8 cellular contexts compared by ENCODE assay signal in genomic region chr16:29675811-29676643, GRCh38. TPM values are rescaled to one million over a fixed set of nuclear protein-coding genes. Genes with fewer than 3 reads are reported as not detected.
DNase-seq lines count a peak whose midpoint lies in the region; ATAC-seq and TF ChIP-seq lines count a peak whose summit lies in the region.

No MANE protein-coding gene starts in this region.

- H3K4me1 ChIP-seq in right lobe of liver (peaks cover 0 to 10% (median 0%) of the 10 kb centered on the region in 4 donors), Caco-2 (peaks cover 9% of the 10 kb centered on the region)

- ATAC-seq in activated B cell treated with CpG ODN at 0.5 μM for 24 hours (ENCODE audit: low read depth) (peak; percentile 90), right lobe of liver (peak; percentile 17 to 54 (median 43)), GM19324 (IDR thresholded peaks at IDR 0.05; ENCODE audit: low FRiP score, unreplicated experiment) (no peak)

- DNase-seq in EH (ENCODE audit: low read depth) (peak; percentile 52), KBM-7 (peak; percentile 76), activated B cell treated with CpG ODN at 0.5 μM for 24 hours (no peak), right lobe of liver (no peak), OCI-M2 (lab: John Stamatoyannopoulos, UW; ENCODE audit: unreplicated experiment) (no peak), posterior vena cava (ENCODE audit: low spot score) (no peak), Caco-2 (no peak)

- H3K36me3 ChIP-seq in right lobe of liver (no peaks in the 10 kb centered on the region), Caco-2 (ENCODE audit: control insufficient read depth, insufficient read depth, low read length) (no peaks in the 10 kb centered on the region)

- H3K4me3 Mint-ChIP-seq in activated B cell treated with CpG ODN at 0.5 μM for 24 hours (no peak overlapping the region), Caco-2 (ENCODE audit: unreplicated experiment) (no peak overlapping the region)

- TF ChIP-seq POLR2A in right lobe of liver (IDR thresholded peaks at IDR 0.05), result no peak

- H3K4me1 Mint-ChIP-seq in activated B cell treated with CpG ODN at 0.5 μM for 24 hours, result peaks cover 24% of the 10 kb centered on the region
- H3K4me1 Mint-ChIP-seq in Caco-2 (ENCODE audit: low read depth, unreplicated experiment), result peaks cover 7% of the 10 kb centered on the region

- H3K27me3 Mint-ChIP-seq in activated B cell treated with CpG ODN at 0.5 μM for 24 hours (no peaks in the 10 kb centered on the region), Caco-2 (ENCODE audit: insufficient read depth, unreplicated experiment) (no peaks in the 10 kb centered on the region)

- no peaks in the 10 kb centered on the region for H3K9me3 ChIP-seq in right lobe of liver
- H3K9me3 ChIP-seq in Caco-2, result no peaks in the 10 kb centered on the region

- CTCF ChIA-PET in activated B cell treated with CpG ODN at 0.5 μM for 24 hours (lab: Charles Lee) (interaction anchor here (1.4 kb wide), 1 partner anchor 172 kb away, joined by 3 read pairs; no protein-coding TSS in a partner anchor), Caco-2 (lab: Charles Lee) (no interaction called here)

- TF ChIP-seq CTCF in activated B cell treated with CpG ODN at 0.5 μM for 24 hours (IDR thresholded peaks at IDR 0.05), result no peak
- TF ChIP-seq CTCF in right lobe of liver (IDR thresholded peaks at IDR 0.05), result no peak
- TF ChIP-seq CTCF in Caco-2 (IDR thresholded peaks at IDR 0.05; ENCODE audit: insufficient read depth in 1 of 2, low read depth in 1 of 2, low read length in 1 of 2, severe bottlenecking in 1 of 2, unreplicated experiment in 1 of 2), result no peak

- H3K27ac Mint-ChIP-seq in activated B cell treated with CpG ODN at 0.5 μM for 24 hours, result no peak overlapping the region
- no peak overlapping the region for H3K27ac Mint-ChIP-seq in Caco-2 (ENCODE audit: unreplicated experiment)

- 50% methylated on average over 2 of the region's 3 CpGs for WGBS in right lobe of liver (ENCODE audit: insufficient coverage, low coverage, low lambda C conversion rate, missing lambda C conversion rate)

- in situ Hi-C loops in KBM-7 (cut with MboI; ENCODE audit: low pct_unique_long_range_greater_than_20kb, low sequenced_read_pairs), result loop anchor here (25.0 kb wide), 1 partner anchor 336 kb away; the partner anchor contains the start of genes C16orf92 and DOC2A

- H3K27me3 ChIP-seq in right lobe of liver (no peaks in the 10 kb centered on the region), Caco-2 (replicated peaks; ENCODE audit: control insufficient read depth, insufficient read depth, low read length) (no peaks in the 10 kb centered on the region)

- BruUV-seq in Caco-2 (replicated peaks; lab: Mats Ljungman, UMichigan), result no TSS peak

- no peak overlapping the region for H3K27ac ChIP-seq in right lobe of liver

- H3K4me3 ChIP-seq in right lobe of liver (no peak overlapping the region), Caco-2 (ENCODE audit: low read depth, low read length) (no peak overlapping the region)

- intact Hi-C loops in activated B cell treated with CpG ODN at 0.5 μM for 24 hours (cut with micrococcal nuclease), result no loop called here
- intact Hi-C loops in right lobe of liver (cut with DNase I), result no loop called here
- intact Hi-C loops in posterior vena cava (cut with DNase I), result no loop called here
- intact Hi-C loops in Caco-2 (cut with micrococcal nuclease; ENCODE audit: unreplicated experiment), result loop anchor here (2.0 kb wide), 1 partner anchor 31 kb away; no protein-coding TSS in a partner anchor

- H3K36me3 Mint-ChIP-seq in activated B cell treated with CpG ODN at 0.5 μM for 24 hours (ENCODE audit: low read depth), result no peaks in the 10 kb centered on the region
- H3K36me3 Mint-ChIP-seq in Caco-2 (ENCODE audit: insufficient read depth, unreplicated experiment), result peaks cover 19% of the 10 kb centered on the region

- H3K9me3 Mint-ChIP-seq in activated B cell treated with CpG ODN at 0.5 μM for 24 hours, result no peaks in the 10 kb centered on the region
- no peaks in the 10 kb centered on the region for H3K9me3 Mint-ChIP-seq in Caco-2 (ENCODE audit: unreplicated experiment)

- POLR2A ChIA-PET in activated B cell treated with CpG ODN at 0.5 μM for 24 hours (lab: Charles Lee) (interaction anchor here (0.5 to 2.0 kb wide), 6 partner anchors 10 to 1228 kb away, joined by 3 to 6 read pairs (median 3); no protein-coding TSS in a partner anchor), Caco-2 (lab: Charles Lee) (interaction anchor here (0.5 to 1.4 kb wide), 4 partner anchors 23 to 829 kb away, joined by 4 to 11 read pairs (median 6); no protein-coding TSS in a partner anchor)

RNA-seq across cellular contexts. Expression of gene QPRT, which starts 3.0 kb away (rescaled TPM):
- 0.64 and 0.84 TPM in 2 replicates for total RNA-seq in activated B cell treated with CpG ODN at 0.5 μM for 24 hours
- 100 to 1,000 TPM in 5 of 6 experiments, 10 to 100 TPM in 1; 95.2 to 154 (median 128) TPM for total RNA-seq in right lobe of liver
- 1 to 10 TPM; 1.7 to 7.4 TPM for total RNA-seq in posterior vena cava
- 176 and 178 TPM in 2 replicates for total RNA-seq in Caco-2 (2022)

RNA-seq across cellular contexts. Expression of gene SPN, which starts 13.0 kb away (rescaled TPM):
- total RNA-seq in activated B cell treated with CpG ODN at 0.5 μM for 24 hours (2.4 and 2.7 TPM in 2 replicates), right lobe of liver (1 to 10 TPM in 4 of 6 experiments, under 1 TPM in 2; 0.60 to 3.3 (median 1.4) TPM), posterior vena cava (1 to 10 TPM; 2.2 to 3.7 TPM), Caco-2 (2022) (not detected in 2 replicates)

Comparison
In these comparisons a context has a peak if more than half of its experiments do, and no peak if none do; other contexts are left out.
1. DNase-seq: peak in EH (single experiment) and KBM-7 (single experiment); none in activated B cell treated with CpG ODN at 0.5 μM for 24 hours (single experiment), right lobe of liver (0 of 3), OCI-M2 (single experiment), posterior vena cava (single experiment) and Caco-2 (0 of 2).
2. RNA of gene QPRT, which starts 3.0 kb away (total RNA-seq): 176 to 178 TPM in Caco-2 and 95.2 to 154 TPM in right lobe of liver; 1.7 to 7.4 TPM in posterior vena cava and 0.64 to 0.84 TPM in activated B cell treated with CpG ODN at 0.5 μM for 24 hours; every median in the first group is over 10 times any median in the second.